Comparison of ENCODE assay signal across 8 cellular contexts in the genomic region with DNA sequence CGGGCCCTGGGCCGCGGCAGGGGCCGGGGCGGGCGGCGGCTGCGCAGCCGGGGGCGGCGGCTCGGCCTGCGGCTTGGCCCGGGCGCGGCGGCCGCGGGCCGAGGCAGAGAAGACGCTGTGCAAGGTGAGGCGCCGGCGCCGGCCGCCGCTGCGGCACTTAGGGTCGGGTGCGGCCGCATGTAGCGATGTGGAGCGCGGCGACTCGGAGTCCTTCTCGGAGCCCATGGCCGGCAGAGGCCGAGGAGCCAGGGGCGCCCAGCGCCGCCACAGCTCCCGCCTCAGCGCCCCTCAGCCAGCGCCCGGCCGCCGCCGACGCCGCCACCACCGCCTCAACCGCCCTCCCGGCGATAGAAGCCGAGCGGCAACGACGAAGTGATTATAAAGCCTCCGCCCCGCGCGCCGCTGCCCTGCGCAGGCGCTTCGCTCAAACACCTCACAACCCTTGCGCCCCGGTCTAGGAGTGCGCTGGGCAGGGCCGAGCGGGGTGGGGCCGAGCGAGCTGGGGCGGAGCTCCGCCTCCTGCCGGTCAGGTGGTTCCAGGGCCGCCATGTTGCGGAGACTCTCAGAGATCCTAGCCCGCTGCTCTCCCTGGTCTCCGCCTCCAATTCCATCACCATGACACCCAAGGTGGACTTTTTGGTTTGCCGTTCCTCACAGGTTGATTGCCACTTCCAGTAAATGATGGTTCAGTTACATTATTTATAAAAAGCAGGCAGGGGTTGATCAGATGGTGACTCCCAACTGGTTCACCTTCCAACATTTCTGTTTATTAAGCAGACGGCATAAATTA. TPM values are rescaled to one million over a fixed set of nuclear protein-coding genes. Genes with fewer than 3 reads are reported as not detected.
DNase-seq lines count a peak whose midpoint lies in the region; ATAC-seq, FAIRE-seq and TF ChIP-seq lines count a peak whose summit lies in the region.

A gene with protein sequence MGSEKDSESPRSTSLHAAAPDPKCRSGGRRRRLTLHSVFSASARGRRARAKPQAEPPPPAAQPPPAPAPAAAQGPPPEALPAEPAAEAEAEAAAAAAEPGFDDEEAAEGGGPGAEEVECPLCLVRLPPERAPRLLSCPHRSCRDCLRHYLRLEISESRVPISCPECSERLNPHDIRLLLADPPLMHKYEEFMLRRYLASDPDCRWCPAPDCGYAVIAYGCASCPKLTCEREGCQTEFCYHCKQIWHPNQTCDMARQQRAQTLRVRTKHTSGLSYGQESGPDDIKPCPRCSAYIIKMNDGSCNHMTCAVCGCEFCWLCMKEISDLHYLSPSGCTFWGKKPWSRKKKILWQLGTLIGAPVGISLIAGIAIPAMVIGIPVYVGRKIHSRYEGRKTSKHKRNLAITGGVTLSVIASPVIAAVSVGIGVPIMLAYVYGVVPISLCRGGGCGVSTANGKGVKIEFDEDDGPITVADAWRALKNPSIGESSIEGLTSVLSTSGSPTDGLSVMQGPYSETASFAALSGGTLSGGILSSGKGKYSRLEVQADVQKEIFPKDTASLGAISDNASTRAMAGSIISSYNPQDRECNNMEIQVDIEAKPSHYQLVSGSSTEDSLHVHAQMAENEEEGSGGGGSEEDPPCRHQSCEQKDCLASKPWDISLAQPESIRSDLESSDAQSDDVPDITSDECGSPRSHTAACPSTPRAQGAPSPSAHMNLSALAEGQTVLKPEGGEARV (minus strand): TSS at position 349 of the 790 bp plus-strand sequence. CDS start 124 bp downstream, at position 225.

- peak within 1 kb of the TSS; percentile 88 to 94 for H4K8ac ChIP-seq in IMR-90 (ENCODE audit: low read depth in 2 of 2, low read length in 2 of 2)

- 0 out of 2 replicates have a peak within 1 kb of the TSS, but pooled peaks have one; percentile 38 for H3K56ac ChIP-seq in IMR-90 (ENCODE audit: extremely low read depth, insufficient read depth, low read length)

- dilution Hi-C loops in IMR-90 (cut with HindIII; ENCODE audit: low sequenced_read_pairs, unreplicated experiment): no loop called here

- CTCF ChIA-PET in IMR-90 (lab: Yijun Ruan, JAX): interaction anchor here (0.9 to 1.9 kb wide), 2 partner anchors 43 to 90 kb away, joined by 3 to 11 read pairs; no protein-coding TSS in a partner anchor

- in situ Hi-C loops in IMR-90 (cut with MboI; ENCODE audit: low sequenced_read_pairs): no loop called here

- intact Hi-C loops in IMR-90 (cut with micrococcal nuclease) (loop anchor here (1.0 kb wide), 1 partner anchor 43 kb away; no protein-coding TSS in a partner anchor), mucosa of descending colon (cut with DNase I, micrococcal nuclease) (no loop called here)

- H3K9ac ChIP-seq in IMR-90 (ENCODE audit: low read depth, low read length): peak within 1 kb of the TSS; percentile 67

- H3K4ac ChIP-seq in IMR-90 (ENCODE audit: low read depth, low read length): peak within 1 kb of the TSS; percentile 94

- H3K27me3 ChIP-seq in IMR-90 (ENCODE audit: control insufficient read depth, insufficient read depth, low read length): no peaks in the 10 kb centered on the region

- H3K79me1 ChIP-seq in IMR-90 (ENCODE audit: low read depth in 1 of 2, low read length in 2 of 2): peaks cover 20 to 33% of the 10 kb centered on the region in 2 experiments

- H3K9me3 ChIP-seq in IMR-90 (ENCODE audit: control insufficient read depth, insufficient read depth, low read length): no peaks in the 10 kb centered on the region
- H3K9me3 ChIP-seq in mucosa of descending colon: no peaks in the 10 kb centered on the region

- POLR2A ChIA-PET in IMR-90 (lab: Charles Lee; ENCODE audit: unreplicated experiment): no interaction called here

- H3K27ac ChIP-seq in IMR-90 (ENCODE audit: insufficient read depth, low read length): peak within 1 kb of the TSS; percentile 65

- peaks cover 22% of the 10 kb centered on the region for H4K20me1 ChIP-seq in IMR-90 (ENCODE audit: insufficient read depth, low read length)

- H2BK20ac ChIP-seq in IMR-90 (ENCODE audit: low read depth, low read length): no peak within 1 kb of the TSS

- peak within 1 kb of the TSS; percentile 92; the same call in 1 of the 2 replicates for H4K91ac ChIP-seq in IMR-90 (ENCODE audit: insufficient read depth, low read depth, low read length)

- H2BK120ac ChIP-seq in IMR-90 (ENCODE audit: low read depth, low read length): peak within 1 kb of the TSS; percentile 83

- H2AK9ac ChIP-seq in IMR-90 (replicated peaks; ENCODE audit: low read depth, low read length, poor library complexity): peak within 1 kb of the TSS; percentile 86

- TF ChIP-seq POLR2A in IMR-90 (IDR thresholded peaks at IDR 0.05; ENCODE audit: low read depth, low read length): peak; percentile 97

- peak within 1 kb of the TSS; percentile 82 for H2BK5ac ChIP-seq in IMR-90 (ENCODE audit: low read depth, low read length, poor library complexity, severe bottlenecking)

- ATAC-seq in GM21526 (IDR thresholded peaks at IDR 0.05; ENCODE audit: low FRiP score, unreplicated experiment) (peak; percentile 80), IMR-90 (ENCODE audit: low read depth) (peak; percentile 96), mucosa of descending colon (peak; percentile 94)

- H3K4me3 ChIP-seq in IMR-90 (ENCODE audit: insufficient read depth, low read depth, low read length): peak within 1 kb of the TSS; percentile 94
- H3K4me3 ChIP-seq in epithelial cell of esophagus (ENCODE audit: low read length): peak within 1 kb of the TSS; percentile 74
- H3K4me3 ChIP-seq in mucosa of descending colon: peak within 1 kb of the TSS; percentile 90

- peak within 1 kb of the TSS; percentile 95 for H4K5ac ChIP-seq in IMR-90 (ENCODE audit: low read depth, low read length)

- no TSS peak for BruUV-seq in IMR-90 (replicated peaks; lab: Mats Ljungman, UMichigan)

- 0% methylated on average over 50 of the region's 83 CpGs; no CpG with 5 or more reads in 1 of the 2 experiments for WGBS in IMR-90 (ENCODE audit: extremely low coverage in 2 of 2, insufficient read length in 1 of 2), 2 experiments

- H2AK5ac ChIP-seq in IMR-90 (ENCODE audit: low read depth, low read length): 0 out of 2 replicates have a peak within 1 kb of the TSS, but pooled peaks have one; percentile 15

- H3K14ac ChIP-seq in IMR-90 (replicated peaks; ENCODE audit: low read depth, low read length): peak within 1 kb of the TSS; percentile 91

- peak within 1 kb of the TSS; percentile 82 for H3K23ac ChIP-seq in IMR-90 (ENCODE audit: low read depth, low read length)

- H3K9me1 ChIP-seq in IMR-90 (ENCODE audit: insufficient read depth, low read length): peaks cover 12% of the 10 kb centered on the region

- H2AFZ ChIP-seq in IMR-90 (replicated peaks; ENCODE audit: low read length, poor library complexity): peak within 1 kb of the TSS; percentile 92

- no peaks in the 10 kb centered on the region for H3K36me3 ChIP-seq in IMR-90 (ENCODE audit: control insufficient read depth, insufficient read depth, low read length)
- H3K36me3 ChIP-seq in mucosa of descending colon (ENCODE audit: low read depth): no peaks in the 10 kb centered on the region

- no peak for FAIRE-seq in D721Med (lab: Jason Lieb, UNC)

- peak within 1 kb of the TSS; percentile 88 for H3K4me2 ChIP-seq in IMR-90 (ENCODE audit: low read depth, low read length)

- TF ChIP-seq RAD21 in IMR-90 (IDR thresholded peaks at IDR 0.05; ENCODE audit: low read length): no peak

- peaks cover 16% of the 10 kb centered on the region for H3K4me1 ChIP-seq in IMR-90 (ENCODE audit: control insufficient read depth, insufficient read depth, low read length)
- peaks cover 28% of the 10 kb centered on the region for H3K4me1 ChIP-seq in mucosa of descending colon (ENCODE audit: low read depth)

- TF ChIP-seq CTCF in D721Med (IDR thresholded peaks at IDR 0.05; ENCODE audit: insufficient read depth, missing control alignments) (no peak), IMR-90 (conservative IDR thresholded peaks at IDR 0.05; ENCODE audit: low read depth, low read length) (no peak), epithelial cell of esophagus (IDR thresholded peaks at IDR 0.05; ENCODE audit: insufficient read depth, low read depth, low read length, missing control alignments) (no peak), mucosa of descending colon (IDR thresholded peaks at IDR 0.05) (peak; percentile 14)

- no peak within 1 kb of the TSS for H2BK15ac ChIP-seq in IMR-90 (ENCODE audit: low read depth, low read length)

- DNase-seq in D721Med (ENCODE audit: insufficient read length, low spot score) (peak; percentile 94), IMR-90 (peak; percentile 89), OCI-M1 (lab: John Stamatoyannopoulos, UW) (peak; percentile 97), activated T-cell treated with anti-CD3 and anti-CD28 coated beads for 24 hours (ENCODE audit: low read depth) (peak; percentile 95), epithelial cell of esophagus (ENCODE audit: low read depth) (peak; percentile 98), mucosa of descending colon (peak; percentile 95 to 98 (median 98))
- peak; percentile 93 for DNase-seq in stimulated activated CD8-positive, alpha-beta memory T cell treated with anti-CD3 and anti-CD28 coated beads, Interleukin-4, amount 100 ng/mL, for 24 hours (ENCODE audit: low read depth)

- H3K18ac ChIP-seq in IMR-90 (ENCODE audit: low read depth, low read length): peak within 1 kb of the TSS; percentile 77; the same call in 1 of the 2 replicates

TF ChIP-seq in IMR-90, 13 proteins besides CTCF, POLR2A, EP300 and RAD21 (continues in another document):
- TF ChIP-seq, protein P1, sequence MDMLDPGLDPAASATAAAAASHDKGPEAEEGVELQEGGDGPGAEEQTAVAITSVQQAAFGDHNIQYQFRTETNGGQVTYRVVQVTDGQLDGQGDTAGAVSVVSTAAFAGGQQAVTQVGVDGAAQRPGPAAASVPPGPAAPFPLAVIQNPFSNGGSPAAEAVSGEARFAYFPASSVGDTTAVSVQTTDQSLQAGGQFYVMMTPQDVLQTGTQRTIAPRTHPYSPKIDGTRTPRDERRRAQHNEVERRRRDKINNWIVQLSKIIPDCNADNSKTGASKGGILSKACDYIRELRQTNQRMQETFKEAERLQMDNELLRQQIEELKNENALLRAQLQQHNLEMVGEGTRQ (IDR thresholded peaks at IDR 0.05; ENCODE audit: low read depth, low read length): peak; percentile 89
- 0 out of 2 replicates have a peak, but pooled peaks have one; percentile 10 for TF ChIP-seq MXI1 (IDR thresholded peaks at IDR 0.05; ENCODE audit: borderline replicate concordance, low read depth, low read length)
- TF ChIP-seq, protein P2, sequence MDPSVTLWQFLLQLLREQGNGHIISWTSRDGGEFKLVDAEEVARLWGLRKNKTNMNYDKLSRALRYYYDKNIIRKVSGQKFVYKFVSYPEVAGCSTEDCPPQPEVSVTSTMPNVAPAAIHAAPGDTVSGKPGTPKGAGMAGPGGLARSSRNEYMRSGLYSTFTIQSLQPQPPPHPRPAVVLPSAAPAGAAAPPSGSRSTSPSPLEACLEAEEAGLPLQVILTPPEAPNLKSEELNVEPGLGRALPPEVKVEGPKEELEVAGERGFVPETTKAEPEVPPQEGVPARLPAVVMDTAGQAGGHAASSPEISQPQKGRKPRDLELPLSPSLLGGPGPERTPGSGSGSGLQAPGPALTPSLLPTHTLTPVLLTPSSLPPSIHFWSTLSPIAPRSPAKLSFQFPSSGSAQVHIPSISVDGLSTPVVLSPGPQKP (IDR thresholded peaks at IDR 0.05; ENCODE audit: borderline replicate concordance, low read depth, low read length): no peak

RNA-seq across cellular contexts. Expression of the gene that starts here (rescaled TPM):
- 9.2 and 10.0 TPM in 2 replicates for total RNA-seq in IMR-90 (2012; rRNA removed)
- 11.4 and 11.6 TPM in 2 replicates for polyA plus RNA-seq in IMR-90 (2012; rRNA removed)
- 9.2 and 10.4 TPM in 2 replicates for polyA plus RNA-seq in IMR-90 (2012; cell fraction: cytosol; rRNA removed)
- polyA plus RNA-seq in IMR-90 (2012; cell fraction: nucleus; rRNA removed; ENCODE audit: low replicate concordance): 6.9 and 12.0 TPM in 2 replicates
- total RNA-seq in mucosa of descending colon: 10 to 100 TPM; 51.5 to 74.9 (median 68.0) TPM

Comparison
In these comparisons a context has a peak if more than half of its experiments do, and no peak if none do; other contexts are left out.
1. Peak in every context shown above with its lines: DNase-seq, ATAC-seq, H3K4me3 ChIP-seq and H3K27ac ChIP-seq.